ENCODE assay signal across 8 cellular contexts in the genomic region with DNA sequence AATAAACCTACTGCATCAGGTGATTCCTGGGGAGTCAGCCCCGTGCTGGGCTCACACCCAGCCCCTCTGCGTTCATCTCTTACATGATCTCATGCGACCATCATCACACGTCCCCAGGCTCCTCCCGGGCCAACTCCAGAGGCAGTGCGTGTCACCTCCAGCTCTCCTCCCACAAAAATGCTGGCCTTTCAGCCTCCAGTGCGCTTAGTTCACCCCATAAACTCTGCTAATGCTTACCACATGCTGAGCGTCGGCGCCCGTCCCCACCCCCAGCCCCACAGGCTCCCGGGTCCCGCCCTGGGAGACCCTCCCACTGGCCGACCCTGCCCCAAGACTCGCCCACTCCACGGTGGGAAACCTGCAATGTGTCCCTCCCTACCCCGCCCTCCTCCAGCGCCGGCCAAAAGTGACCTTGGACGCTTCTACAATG. TPM values are rescaled to one million over a fixed set of nuclear protein-coding genes. Genes with fewer than 3 reads are reported as not detected.
DNase-seq lines count a peak whose midpoint lies in the region; ATAC-seq and TF ChIP-seq lines count a peak whose summit lies in the region.

No MANE protein-coding gene starts in this region.

- peaks cover 6 to 16% (median 12%) of the 10 kb centered on the region in 4 donors for H3K4me1 ChIP-seq in transverse colon

- H3K4me3 ChIP-seq in transverse colon, result peak overlapping the region in 3 of 4 donors; percentile 22 to 56 (median 46)

- POLR2A ChIA-PET in activated naive CD8-positive, alpha-beta T cell treated with anti-CD3 and anti-CD28 coated beads, Interleukin-2, amount 10 ng/mL, durations not matched to agents 7 days and 5 days (lab: Charles Lee), result no interaction called here

- no peak for TF ChIP-seq POLR2A in transverse colon (IDR thresholded peaks at IDR 0.05)

- intact Hi-C loops in transverse colon (cut with DNase I; ENCODE audit: low total_unique reads), result loop anchor here (5.0 kb wide), 1 partner anchor 597 kb away; no protein-coding TSS in a partner anchor

- peaks cover 21% of the 10 kb centered on the region for H3K27me3 ChIP-seq in transverse colon

- H3K27ac Mint-ChIP-seq in activated naive CD8-positive, alpha-beta T cell treated with anti-CD3 and anti-CD28 coated beads, Interleukin-2, amount 10 ng/mL, durations not matched to agents 7 days and 5 days, result no peak overlapping the region

- no peaks in the 10 kb centered on the region for H3K36me3 Mint-ChIP-seq in activated T-cell treated with anti-CD3 and anti-CD28 coated beads, Interleukin-2, amount 50 U/mL, for 4 hours (ENCODE audit: insufficient read depth)
- no peaks in the 10 kb centered on the region for H3K36me3 Mint-ChIP-seq in activated naive CD8-positive, alpha-beta T cell treated with anti-CD3 and anti-CD28 coated beads, Interleukin-2, amount 10 ng/mL, durations not matched to agents 7 days and 5 days

- TF ChIP-seq CTCF in transverse colon (IDR thresholded peaks at IDR 0.05), result no peak

- H3K27me3 Mint-ChIP-seq in activated T-cell treated with anti-CD3 and anti-CD28 coated beads, Interleukin-2, amount 50 U/mL, for 4 hours (ENCODE audit: low read depth), result peaks cover 27% of the 10 kb centered on the region
- H3K27me3 Mint-ChIP-seq in activated naive CD8-positive, alpha-beta T cell treated with anti-CD3 and anti-CD28 coated beads, Interleukin-2, amount 10 ng/mL, durations not matched to agents 7 days and 5 days, result peaks cover 41% of the 10 kb centered on the region

- H3K4me3 Mint-ChIP-seq in activated T-cell treated with anti-CD3 and anti-CD28 coated beads, Interleukin-2, amount 50 U/mL, for 4 hours, result peak overlapping the region; percentile 54
- peak overlapping the region; percentile 40 for H3K4me3 Mint-ChIP-seq in activated naive CD8-positive, alpha-beta T cell treated with anti-CD3 and anti-CD28 coated beads, Interleukin-2, amount 10 ng/mL, durations not matched to agents 7 days and 5 days

- no peak for DNase-seq in activated T-cell treated with anti-CD3 and anti-CD28 coated beads, Interleukin-2, amount 50 U/mL, for 4 hours
- DNase-seq in activated T-cell treated with anti-CD3 and anti-CD28 coated beads, Interleukin-2, amount 50 U/mL, for 1 hour, result no peak
- no peak for DNase-seq in activated naive CD8-positive, alpha-beta T cell treated with anti-CD3 and anti-CD28 coated beads, Interleukin-2, amount 10 ng/mL, durations not matched to agents 7 days and 5 days
- peak; percentile 27 for DNase-seq in left kidney (ENCODE audit: low read depth, low spot score)
- DNase-seq in transverse colon, result no peak
- no peak for DNase-seq in hypothalamus (lab: John Stamatoyannopoulos, UW)

- no peak for TF ChIP-seq EP300 in transverse colon (IDR thresholded peaks at IDR 0.05; ENCODE audit: low read depth)

- no peaks in the 10 kb centered on the region for H3K36me3 ChIP-seq in transverse colon

- H3K9me3 ChIP-seq in transverse colon, result no peaks in the 10 kb centered on the region

- ATAC-seq in activated T-cell treated with anti-CD3 and anti-CD28 coated beads, Interleukin-2, amount 50 U/mL, for 4 hours, result no peak
- ATAC-seq in activated naive CD8-positive, alpha-beta T cell treated with anti-CD3 and anti-CD28 coated beads, Interleukin-2, amount 10 ng/mL, durations not matched to agents 7 days and 5 days (ENCODE audit: low read depth), result no peak
- ATAC-seq in HG03280 (IDR thresholded peaks at IDR 0.05; ENCODE audit: unreplicated experiment), result no peak
- ATAC-seq in GM21786 (IDR thresholded peaks at IDR 0.05; ENCODE audit: unreplicated experiment), result no peak

- H3K4me1 Mint-ChIP-seq in activated T-cell treated with anti-CD3 and anti-CD28 coated beads, Interleukin-2, amount 50 U/mL, for 4 hours (ENCODE audit: low read depth), result peaks cover 8% of the 10 kb centered on the region
- peaks cover 5% of the 10 kb centered on the region for H3K4me1 Mint-ChIP-seq in activated naive CD8-positive, alpha-beta T cell treated with anti-CD3 and anti-CD28 coated beads, Interleukin-2, amount 10 ng/mL, durations not matched to agents 7 days and 5 days

- H3K9me3 Mint-ChIP-seq in activated T-cell treated with anti-CD3 and anti-CD28 coated beads, Interleukin-2, amount 50 U/mL, for 4 hours, result no peaks in the 10 kb centered on the region
- H3K9me3 Mint-ChIP-seq in activated naive CD8-positive, alpha-beta T cell treated with anti-CD3 and anti-CD28 coated beads, Interleukin-2, amount 10 ng/mL, durations not matched to agents 7 days and 5 days, result no peaks in the 10 kb centered on the region

- in situ Hi-C loops in transverse colon (cut with MboI; ENCODE audit: low pct_ligation_motif_present in 1 of 4, low pct_unique_long_range_greater_than_20kb in 1 of 4, low sequenced_read_pairs in 3 of 4), result loop anchor here in 1 of 4 donors (25.0 kb wide), 1 partner anchor 587 kb away; no protein-coding TSS in a partner anchor

- 4% methylated on average over 20 of the region's 20 CpGs; no CpG with 5 or more reads in 1 of the 2 donors for WGBS in transverse colon (ENCODE audit: low coverage in 1 of 2), 2 donors

- peak overlapping the region in 1 of 4 donors; percentile 5 for H3K27ac ChIP-seq in transverse colon

RNA-seq across cellular contexts. Expression of a gene that starts 0.8 kb away (rescaled TPM):
- under 1 TPM; 0.05 to 0.79 (median 0.40) TPM for total RNA-seq in activated T-cell treated with anti-CD3 and anti-CD28 coated beads, Interleukin-2, amount 50 U/mL, for 4 hours
- under 1 TPM; 0.20 to 0.25 TPM for total RNA-seq in activated naive CD8-positive, alpha-beta T cell treated with anti-CD3 and anti-CD28 coated beads, Interleukin-2, amount 10 ng/mL, durations not matched to agents 7 days and 5 days
- total RNA-seq in transverse colon, result 1 to 10 TPM; 4.0 to 8.6 (median 5.4) TPM
